17 cellular contexts compared by ENCODE assay signal in genomic region chr1:201750934-201751333, GRCh38.
DNase-seq lines count a peak whose midpoint lies in the region; FAIRE-seq and TF ChIP-seq lines count a peak whose summit lies in the region.
"Had no signal": no experiment of that assay in that cellular context is flagged by ENCODE, and none has a peak within 500 bp of the region (broad histone marks: within the 10 kb centered on the region; RNA-seq: fewer than 3 reads in every experiment).

No MANE protein-coding gene starts in this region.

- H3K79me2 ChIP-seq in KMS-11 (ENCODE audit: insufficient read depth, low read depth): no peaks in the 10 kb centered on the region

- H3K27ac ChIP-seq in KMS-11: no peak overlapping the region
- H3K27ac ChIP-seq: C4-2B, WERI-Rb-1 had no signal

- H3K27ac Mint-ChIP-seq in chondrocyte (ENCODE audit: unreplicated experiment) (peak overlapping the region; percentile 80), nephron progenitor cell (peak overlapping the region; percentile 60)
- H3K27ac Mint-ChIP-seq: activated naive CD8-positive, alpha-beta T cell treated with anti-CD3 and anti-CD28 coated beads, Interleukin-2, amount 50 U/mL, for 24 hours; stimulated activated effector memory CD8-positive, alpha-beta T cell treated with anti-CD3 and anti-CD28 coated beads, Interleukin-12 subunit alpha, Interleukin-12 subunit beta, amount 100 ng/mL, for 72 hours had no signal

- no peaks in the 10 kb centered on the region for H4K20me1 ChIP-seq in KMS-11 (ENCODE audit: insufficient read depth)

- no peaks in the 10 kb centered on the region for H3K27me3 ChIP-seq in KMS-11 (ENCODE audit: insufficient read depth, low read depth)

- TF ChIP-seq POLR2A in GM12891 (IDR thresholded peaks at IDR 0.05; ENCODE audit: low read depth, low read length): no peak

- TF ChIP-seq CTCF in AG10803 (conservative IDR thresholded peaks at IDR 0.05; ENCODE audit: low read length) (no peak), KMS-11 (conservative IDR thresholded peaks at IDR 0.05; ENCODE audit: low read depth, low read length) (no peak), chondrocyte (IDR thresholded peaks at IDR 0.05) (peak; percentile 30), nephron progenitor cell (IDR thresholded peaks at IDR 0.05) (no peak)

- 0 out of 2 replicates have a peak overlapping the region, but pooled peaks have one; percentile 2 for H3K4me2 ChIP-seq in KMS-11

- no peak for FAIRE-seq in GM12891 (lab: Jason Lieb, UNC)
- FAIRE-seq: endometrium had no signal

- no peaks in the 10 kb centered on the region for H3K36me3 ChIP-seq in KMS-11 (ENCODE audit: insufficient read depth)
- H3K36me3 ChIP-seq: WERI-Rb-1 had no signal

- DNase-seq in AG10803 (ENCODE audit: low read depth): peak; percentile 68
- no peak for DNase-seq in chondrocyte (ENCODE audit: low spot score)
- no peak for DNase-seq in nephron progenitor cell
- no peak for DNase-seq in amygdala (lab: John Stamatoyannopoulos, UW)
- DNase-seq in GM12891 (ENCODE audit: insufficient read length, low spot score): no peak
- no peak for DNase-seq in GDM1 (lab: John Stamatoyannopoulos, UW)
- DNase-seq in COLO668 (lab: John Stamatoyannopoulos, UW; ENCODE audit: unreplicated experiment): no peak
- DNase-seq: activated CD8-positive, alpha-beta memory T cell treated with anti-CD3 and anti-CD28 coated beads, Interleukin-2, amount 50 U/mL, for 4 hours; activated naive CD8-positive, alpha-beta T cell treated with anti-CD3 and anti-CD28 coated beads, Interleukin-2, amount 50 U/mL, for 24 hours; mesendoderm; NCI-H1694 treated with DMSO at 0.1 percent for 48 hours; posterior cingulate gyrus; WERI-Rb-1 had no signal

- peaks cover 100% of the 10 kb centered on the region for H3K4me1 Mint-ChIP-seq in chondrocyte (ENCODE audit: low read depth)
- peaks cover 88% of the 10 kb centered on the region for H3K4me1 Mint-ChIP-seq in nephron progenitor cell
- H3K4me1 Mint-ChIP-seq: stimulated activated effector memory CD8-positive, alpha-beta T cell treated with anti-CD3 and anti-CD28 coated beads, Interleukin-12 subunit alpha, Interleukin-12 subunit beta, amount 100 ng/mL, for 72 hours had no signal

- H3K36me3 Mint-ChIP-seq in chondrocyte (ENCODE audit: low read depth) (peaks cover 5% of the 10 kb centered on the region), nephron progenitor cell (ENCODE audit: low read depth) (peaks cover 14% of the 10 kb centered on the region)
- H3K36me3 Mint-ChIP-seq: stimulated activated effector memory CD8-positive, alpha-beta T cell treated with anti-CD3 and anti-CD28 coated beads, Interleukin-12 subunit alpha, Interleukin-12 subunit beta, amount 100 ng/mL, for 72 hours had no signal

- H3K27me3 Mint-ChIP-seq in chondrocyte (ENCODE audit: low read depth) (no peaks in the 10 kb centered on the region), nephron progenitor cell (ENCODE audit: low read depth, poor library complexity) (no peaks in the 10 kb centered on the region)

- H3K9ac ChIP-seq in KMS-11: no peak overlapping the region

- H3K4me3 Mint-ChIP-seq in chondrocyte (ENCODE audit: unreplicated experiment) (no peak overlapping the region), nephron progenitor cell (no peak overlapping the region)
- H3K4me3 Mint-ChIP-seq: activated naive CD8-positive, alpha-beta T cell treated with anti-CD3 and anti-CD28 coated beads, Interleukin-2, amount 50 U/mL, for 24 hours; stimulated activated effector memory CD8-positive, alpha-beta T cell treated with anti-CD3 and anti-CD28 coated beads, Interleukin-12 subunit alpha, Interleukin-12 subunit beta, amount 100 ng/mL, for 72 hours had no signal

- H2AFZ ChIP-seq in KMS-11 (ENCODE audit: low read depth): no peak overlapping the region

- no peaks in the 10 kb centered on the region for H3K9me3 Mint-ChIP-seq in chondrocyte (ENCODE audit: low read depth)
- no peaks in the 10 kb centered on the region for H3K9me3 Mint-ChIP-seq in nephron progenitor cell
- H3K9me3 Mint-ChIP-seq: activated naive CD8-positive, alpha-beta T cell treated with anti-CD3 and anti-CD28 coated beads, Interleukin-2, amount 50 U/mL, for 24 hours; stimulated activated effector memory CD8-positive, alpha-beta T cell treated with anti-CD3 and anti-CD28 coated beads, Interleukin-12 subunit alpha, Interleukin-12 subunit beta, amount 100 ng/mL, for 72 hours had no signal

- H3K4me3 ChIP-seq in AG10803 (ENCODE audit: low read length): no peak overlapping the region
- H3K4me3 ChIP-seq in KMS-11 (IDR thresholded peaks at IDR 0.05; ENCODE audit: insufficient read depth, low read depth, low read length): no peak overlapping the region

- H3K4me1 ChIP-seq in KMS-11 (ENCODE audit: low read depth, poor library complexity, severe bottlenecking): peaks cover 59% of the 10 kb centered on the region

TF ChIP-seq in GM12891, 5 proteins besides CTCF, POLR2A, EP300 and RAD21:
- TF ChIP-seq SPI1 (IDR thresholded peaks at IDR 0.05; ENCODE audit: low read depth, low read length) (no peak), TAF1 (IDR thresholded peaks at IDR 0.05; ENCODE audit: low read depth, low read length) (no peak), POU2F2 (IDR thresholded peaks at IDR 0.05; ENCODE audit: low read depth, low read length) (no peak), PAX5 (IDR thresholded peaks at IDR 0.05; ENCODE audit: insufficient read depth, low read length, severe bottlenecking) (no peak), POLR2AphosphoS5 (IDR thresholded peaks at IDR 0.05; ENCODE audit: low read depth, low read length) (no peak)
